In genomic region chr4:87076690-87077358, GRCh38 we compare ENCODE assay signal across 1 cellular context.
TF ChIP-seq lines count a peak whose summit lies in the region.

No MANE protein-coding gene starts in this region.

TF ChIP-seq in WTC11, 78 proteins besides CTCF, POLR2A, EP300 and RAD21 (continued from another document):
- TF ChIP-seq ZSCAN18 (CRISPR knock-in tag; IDR thresholded peaks at IDR 0.05) (no peak), E2F5 (CRISPR knock-in tag; IDR thresholded peaks at IDR 0.05) (no peak), PRDM15 (CRISPR knock-in tag; IDR thresholded peaks at IDR 0.05) (no peak), NR2C2 (CRISPR knock-in tag; IDR thresholded peaks at IDR 0.05) (no peak), EMX1 (CRISPR knock-in tag; IDR thresholded peaks at IDR 0.05) (no peak), HMGXB4 (CRISPR knock-in tag; IDR thresholded peaks at IDR 0.05) (no peak), ATF2 (CRISPR knock-in tag; IDR thresholded peaks at IDR 0.05; ENCODE audit: borderline replicate concordance, low read depth) (no peak), RORB (CRISPR knock-in tag; IDR thresholded peaks at IDR 0.05) (no peak), TEAD1 (CRISPR knock-in tag; IDR thresholded peaks at IDR 0.05) (no peak), NR1H2 (CRISPR knock-in tag; IDR thresholded peaks at IDR 0.05) (no peak)
